9 cellular contexts compared by ENCODE assay signal in genomic region chr12:47740536-47741339, GRCh38. TPM values are rescaled to one million over a fixed set of nuclear protein-coding genes. Genes with fewer than 3 reads are reported as not detected.
DNase-seq lines count a peak whose midpoint lies in the region; ATAC-seq, FAIRE-seq and TF ChIP-seq lines count a peak whose summit lies in the region.
"Had no signal": no experiment of that assay in that cellular context is flagged by ENCODE, and none has a peak within 500 bp of the region (broad histone marks: within the 10 kb centered on the region; RNA-seq: fewer than 3 reads in every experiment).

No MANE protein-coding gene starts in this region.

- TF ChIP-seq CTCF in HepG2 (CRISPR knock-in tag; IDR thresholded peaks at IDR 0.05): peak; percentile 9; the same call in 1 of the 2 replicates
- TF ChIP-seq CTCF in right lobe of liver (IDR thresholded peaks at IDR 0.05): no peak
- no peak for TF ChIP-seq CTCF in endothelial cell of umbilical vein (IDR thresholded peaks at IDR 0.05; ENCODE audit: extremely low read depth in 1 of 2, insufficient read depth in 1 of 2, low read depth in 1 of 2, low read length in 2 of 2)
- no peak for TF ChIP-seq CTCF in uterus (IDR thresholded peaks at IDR 0.05)

- no peak overlapping the region for H3K27ac ChIP-seq in HepG2 (ENCODE audit: extremely low read length, insufficient read depth, low read length)
- H3K27ac ChIP-seq in right lobe of liver: no peak overlapping the region
- H3K27ac ChIP-seq in endothelial cell of umbilical vein (ENCODE audit: insufficient read depth, low read depth, low read length): peak overlapping the region; percentile 20
- H3K27ac ChIP-seq in uterus: peak overlapping the region; percentile 18 to 27

- dilution Hi-C loops in endothelial cell of umbilical vein (cut with MboI; ENCODE audit: extremely low pct_ligation_motif_present, low sequenced_read_pairs): no loop called here

- H3K79me2 ChIP-seq in HepG2 (ENCODE audit: insufficient read depth, low read length) (no peaks in the 10 kb centered on the region), endothelial cell of umbilical vein (ENCODE audit: control insufficient read depth, insufficient read depth, low read length) (no peaks in the 10 kb centered on the region)

- H3K9ac ChIP-seq in HepG2 (ENCODE audit: insufficient read depth, low read depth, low read length): no peak overlapping the region
- H3K9ac ChIP-seq in endothelial cell of umbilical vein (replicated peaks; ENCODE audit: extremely low read depth, insufficient read depth, low read length): no peak overlapping the region

- no peaks in the 10 kb centered on the region for H3K36me3 ChIP-seq in HepG2 (replicated peaks in 1 of 2; ENCODE audit: control insufficient read depth in 1 of 2, insufficient read depth in 2 of 2, low read length in 2 of 2)
- H3K36me3 ChIP-seq in right lobe of liver: no peaks in the 10 kb centered on the region
- peaks cover 0 to 16% of the 10 kb centered on the region in 2 experiments for H3K36me3 ChIP-seq in endothelial cell of umbilical vein (ENCODE audit: control insufficient read depth in 2 of 2, extremely low read depth in 1 of 2, insufficient read depth in 2 of 2, low read length in 2 of 2)
- no peaks in the 10 kb centered on the region for H3K36me3 ChIP-seq in uterus

- TF ChIP-seq POLR2A in HepG2 (IDR thresholded peaks at IDR 0.05; ENCODE audit: insufficient read depth in 1 of 2, low read depth in 2 of 2, low read length in 2 of 2) (no peak), right lobe of liver (IDR thresholded peaks at IDR 0.05) (no peak), endothelial cell of umbilical vein (IDR thresholded peaks at IDR 0.05; ENCODE audit: low read depth, low read length) (no peak), uterus (IDR thresholded peaks at IDR 0.05) (no peak)

- no peaks in the 10 kb centered on the region for H4K20me1 ChIP-seq in HepG2 (ENCODE audit: insufficient read depth, low read length)
- H4K20me1 ChIP-seq in endothelial cell of umbilical vein (replicated peaks; ENCODE audit: control insufficient read depth, extremely low read depth, insufficient read depth, low read length): no peaks in the 10 kb centered on the region

- peaks cover 10 to 38% of the 10 kb centered on the region in 2 experiments for H3K27me3 ChIP-seq in HepG2 (ENCODE audit: control insufficient read depth in 1 of 2, insufficient read depth in 2 of 2, low read length in 2 of 2)
- H3K27me3 ChIP-seq in right lobe of liver: no peaks in the 10 kb centered on the region
- H3K27me3 ChIP-seq in endothelial cell of umbilical vein (ENCODE audit: control insufficient read depth in 2 of 2, insufficient read depth in 2 of 2, low read length in 2 of 2): no peaks in the 10 kb centered on the region
- no peaks in the 10 kb centered on the region for H3K27me3 ChIP-seq in uterus

- in situ Hi-C loops in HepG2 (cut with HindIII; ENCODE audit: extremely low pct_ligation_motif_present, low pct_unique_long_range_greater_than_20kb): loop anchor here (5.0 kb wide), 1 partner anchor 37 kb away; no protein-coding TSS in a partner anchor

- H3K4me3 ChIP-seq in HepG2 (replicated peaks in 1 of 3; ENCODE audit: insufficient read depth in 1 of 3, low read depth in 2 of 3, low read length in 3 of 3) (peak overlapping the region in 1 of 3 experiments; percentile 24; a peak in 1 of 6 replicates), right lobe of liver (no peak overlapping the region), endothelial cell of umbilical vein (replicated peaks in 1 of 3; ENCODE audit: insufficient read depth in 1 of 3, low read depth in 1 of 3, low read length in 3 of 3) (no peak overlapping the region), uterus (no peak overlapping the region)

- TF ChIP-seq RAD21 in HepG2 (CRISPR knock-in tag; IDR thresholded peaks at IDR 0.05): no peak

- intact Hi-C loops in HepG2 (cut with micrococcal nuclease; ENCODE audit: unreplicated experiment) (no loop called here), right lobe of liver (cut with DNase I) (loop anchor here in 1 of 2 donors (5.0 kb wide), 1 partner anchor 37 kb away; no protein-coding TSS in a partner anchor), endothelial cell of umbilical vein (cut with micrococcal nuclease) (no loop called here), uterus (cut with DNase I; ENCODE audit: low total_unique reads) (loop anchor here (10.0 kb wide), 1 partner anchor 94 kb away; no protein-coding TSS in a partner anchor)

- no peaks in the 10 kb centered on the region for H3K9me1 ChIP-seq in endothelial cell of umbilical vein (replicated peaks; ENCODE audit: control insufficient read depth, extremely low read depth, insufficient read depth, low read length)

- TF ChIP-seq EP300 in HepG2 (IDR thresholded peaks at IDR 0.05; ENCODE audit: low read depth in 2 of 2, low read length in 2 of 2) (no peak), HepG2 (CRISPR knock-in tag; IDR thresholded peaks at IDR 0.05; ENCODE audit: borderline replicate concordance) (no peak)

- CTCF ChIA-PET in HepG2 (lab: Yijun Ruan, JAX; ENCODE audit: low intra/inter-chr PET ratio, low total read pairs) (interaction anchor here (2.5 to 3.8 kb wide), 4 partner anchors 19 to 97 kb away, joined by 14 to 37 read pairs (median 18); partner anchors contain the start of gene RAPGEF3), endothelial cell of umbilical vein (lab: Charles Lee) (interaction anchor here (1.0 to 10.4 kb wide), 14 partner anchors 9 to 99 kb away, joined by 3 to 385 read pairs (median 7); partner anchors contain the start of genes ENDOU, RAPGEF3, RPAP3 and SLC48A1), HEK293T (lab: Yijun Ruan, JAX) (interaction anchor here (0.6 to 6.3 kb wide), 11 partner anchors 7 to 98 kb away, joined by 3 to 85 read pairs (median 5); partner anchors contain the start of gene RPAP3)

- H3K9me3 ChIP-seq in HepG2 (ENCODE audit: low read length) (no peaks in the 10 kb centered on the region), right lobe of liver (no peaks in the 10 kb centered on the region), endothelial cell of umbilical vein (replicated peaks; ENCODE audit: control insufficient read depth, insufficient read depth, low read length) (no peaks in the 10 kb centered on the region), uterus (no peaks in the 10 kb centered on the region)

- FAIRE-seq in HepG2 (lab: Jason Lieb, UNC) (no peak), endothelial cell of umbilical vein (lab: Jason Lieb, UNC) (no peak)

- POLR2A ChIA-PET in HepG2 (lab: Yijun Ruan, JAX) (interaction anchor here (1.1 kb wide), 2 partner anchors 35 to 80 kb away, joined by 3 to 6 read pairs; partner anchors contain the start of gene RPAP3), endothelial cell of umbilical vein (lab: Charles Lee) (interaction anchor here (2.5 kb wide), 1 partner anchor 18 kb away, joined by 11 read pairs; the partner anchor contains the start of gene RAPGEF3), HEK293T (lab: Yijun Ruan, JAX) (interaction anchor here (0.9 kb wide), 1 partner anchor 35 kb away, joined by 3 read pairs; the partner anchor contains the start of gene RPAP3)

- ATAC-seq in HepG2: peak; percentile 71
- ATAC-seq in right lobe of liver: no peak
- ATAC-seq in HG03432 (IDR thresholded peaks at IDR 0.05; ENCODE audit: unreplicated experiment): peak; percentile 56
- no peak for ATAC-seq in HG03378 (IDR thresholded peaks at IDR 0.05; ENCODE audit: unreplicated experiment)

- H3K4me2 ChIP-seq in HepG2 (ENCODE audit: low read depth, low read length): peak overlapping the region; percentile 52
- no peak overlapping the region for H3K4me2 ChIP-seq in endothelial cell of umbilical vein (ENCODE audit: insufficient read depth, low read length)

- H2AFZ ChIP-seq in HepG2 (ENCODE audit: low read length) (no peak overlapping the region), endothelial cell of umbilical vein (ENCODE audit: low read depth, low read length) (no peak overlapping the region)

- DNase-seq in HepG2 (ENCODE audit: low spot score) (peak; percentile 9), right lobe of liver (no peak), endothelial cell of umbilical vein (ENCODE audit: low read depth, low spot score) (no peak), uterus (no peak), COLO829 (ENCODE audit: low spot score) (no peak), HEK293T (ENCODE audit: extremely low spot score) (no peak)

- H3K4me1 ChIP-seq in HepG2 (ENCODE audit: insufficient read depth, low read length) (peaks cover 32% of the 10 kb centered on the region), right lobe of liver (peaks cover 0 to 19% (median 8%) of the 10 kb centered on the region in 4 donors), endothelial cell of umbilical vein (ENCODE audit: control insufficient read depth, extremely low read depth, insufficient read depth, low read length) (peaks cover 14% of the 10 kb centered on the region), uterus (peaks cover 9 to 21% of the 10 kb centered on the region in 2 donors)

- BruUV-seq in HepG2 (replicated peaks; lab: Mats Ljungman, UMichigan) (no TSS peak), endothelial cell of umbilical vein (replicated peaks; lab: Mats Ljungman, UMichigan) (no TSS peak)

- 2% methylated on average over 7 of the region's 22 CpGs for WGBS in HepG2 (ENCODE audit: low lambda C conversion rate)
- 41% methylated on average over 2 of the region's 22 CpGs for WGBS in right lobe of liver (ENCODE audit: insufficient coverage, low coverage, low lambda C conversion rate, missing lambda C conversion rate)

RNA-seq across cellular contexts. Expression of gene ENDOU, which starts 15.4 kb away (rescaled TPM):
- not detected in 2 replicates for total RNA-seq in HepG2 (2016; rRNA removed; fragmentation: Illumina TruSeq; extraction: Trizol)
- not detected in 2 replicates for total RNA-seq in HepG2 (2016; cell fraction: cytosol; rRNA removed; fragmentation: Illumina TruSeq; extraction: Trizol; ENCODE audit: low read depth)
- not detected in 2 replicates for total RNA-seq in HepG2 (2016; cell fraction: insoluble cytoplasmic fraction; rRNA removed; fragmentation: Illumina TruSeq; extraction: Trizol)
- not detected in 2 replicates for total RNA-seq in HepG2 (2016; cell fraction: membrane; rRNA removed; fragmentation: Illumina TruSeq; extraction: Trizol)
- not detected in 2 replicates for total RNA-seq in HepG2 (2016; cell fraction: nucleus; rRNA removed; fragmentation: Illumina TruSeq; extraction: Trizol)
- not detected in 2 replicates for polyA plus RNA-seq in HepG2 (2011; rRNA removed)
- polyA plus RNA-seq in HepG2 (2011; cell fraction: cytosol; rRNA removed): not detected in 2 replicates
- not detected in 2 replicates for polyA plus RNA-seq in HepG2 (2011; cell fraction: nucleus; rRNA removed)
- polyA plus RNA-seq in HepG2 (2012): not detected in 2 replicates
- polyA plus RNA-seq in HepG2 (2016; cell fraction: cytosol; fragmentation: Illumina TruSeq; extraction: Trizol; ENCODE audit: low read depth): not detected in 2 replicates
- not detected in 2 replicates for polyA plus RNA-seq in HepG2 (2016; cell fraction: insoluble cytoplasmic fraction; fragmentation: Illumina TruSeq; extraction: Trizol; ENCODE audit: low read depth)
- polyA plus RNA-seq in HepG2 (2016; cell fraction: membrane; fragmentation: Illumina TruSeq; extraction: Trizol; ENCODE audit: low read depth): not detected in 2 replicates
- not detected in 2 replicates for polyA plus RNA-seq in HepG2 (2016; cell fraction: nucleus; fragmentation: Illumina TruSeq; extraction: Trizol; ENCODE audit: insufficient read depth, low read depth)
- polyA minus RNA-seq in HepG2 (2011; rRNA and poly(A)+ RNA removed; ENCODE audit: low replicate concordance): not detected in 2 replicates
- not detected in 2 replicates for polyA minus RNA-seq in HepG2 (2011; cell fraction: cytosol; rRNA and poly(A)+ RNA removed)
- not detected in 2 replicates for polyA minus RNA-seq in HepG2 (2011; cell fraction: nucleus; rRNA and poly(A)+ RNA removed)
- not detected for total RNA-seq in right lobe of liver
- not detected in 2 replicates for total RNA-seq in endothelial cell of umbilical vein
- polyA plus RNA-seq in endothelial cell of umbilical vein: not detected in 2 replicates
- polyA plus RNA-seq in endothelial cell of umbilical vein (2011; cell fraction: cytosol; rRNA removed): 0.04 TPM in 1 of 2 replicates, not detected in the other
- 0.32 and 0.48 TPM in 2 replicates for polyA plus RNA-seq in endothelial cell of umbilical vein (2011; cell fraction: nucleus; rRNA removed)
- 0.07 TPM in 1 of 2 replicates, not detected in the other for polyA plus RNA-seq in endothelial cell of umbilical vein (2012)
- not detected in 2 replicates for polyA minus RNA-seq in endothelial cell of umbilical vein
- not detected for polyA minus RNA-seq in endothelial cell of umbilical vein (2011; cell fraction: cytosol; rRNA and poly(A)+ RNA removed)
- not detected in 2 replicates for polyA minus RNA-seq in endothelial cell of umbilical vein (2011; cell fraction: nucleus; rRNA and poly(A)+ RNA removed)
- under 1 TPM in 2 of 4 donors, not detected in 2; 0.28 to 0.64 TPM for total RNA-seq in uterus
- polyA plus RNA-seq: BJ had no signal

RNA-seq across cellular contexts. Expression of gene RAPGEF3, which starts 17.9 kb away (rescaled TPM):
- 0.07 TPM in 1 of 2 replicates, not detected in the other for total RNA-seq in HepG2 (2016; rRNA removed; fragmentation: Illumina TruSeq; extraction: Trizol)
- total RNA-seq in HepG2 (2016; cell fraction: cytosol; rRNA removed; fragmentation: Illumina TruSeq; extraction: Trizol; ENCODE audit: low read depth): not detected in 2 replicates
- total RNA-seq in HepG2 (2016; cell fraction: insoluble cytoplasmic fraction; rRNA removed; fragmentation: Illumina TruSeq; extraction: Trizol): 0.09 TPM in 1 of 2 replicates, not detected in the other
- 0.03 TPM in 1 of 2 replicates, not detected in the other for total RNA-seq in HepG2 (2016; cell fraction: membrane; rRNA removed; fragmentation: Illumina TruSeq; extraction: Trizol)
- 0.40 TPM in 1 of 2 replicates, not detected in the other for total RNA-seq in HepG2 (2016; cell fraction: nucleus; rRNA removed; fragmentation: Illumina TruSeq; extraction: Trizol)
- polyA plus RNA-seq in HepG2 (2011; rRNA removed): 0.07 and 0.37 TPM in 2 replicates
- polyA plus RNA-seq in HepG2 (2011; cell fraction: cytosol; rRNA removed): 0.05 and 0.13 TPM in 2 replicates
- polyA plus RNA-seq in HepG2 (2011; cell fraction: nucleus; rRNA removed): 0.56 and 0.95 TPM in 2 replicates
- polyA plus RNA-seq in HepG2 (2012): 0.11 and 0.16 TPM in 2 replicates
- not detected in 2 replicates for polyA plus RNA-seq in HepG2 (2016; cell fraction: cytosol; fragmentation: Illumina TruSeq; extraction: Trizol; ENCODE audit: low read depth)
- 0.17 TPM in 1 of 2 replicates, not detected in the other for polyA plus RNA-seq in HepG2 (2016; cell fraction: insoluble cytoplasmic fraction; fragmentation: Illumina TruSeq; extraction: Trizol; ENCODE audit: low read depth)
- polyA plus RNA-seq in HepG2 (2016; cell fraction: membrane; fragmentation: Illumina TruSeq; extraction: Trizol; ENCODE audit: low read depth): not detected in 2 replicates
- 0.63 TPM in 1 of 2 replicates, not detected in the other for polyA plus RNA-seq in HepG2 (2016; cell fraction: nucleus; fragmentation: Illumina TruSeq; extraction: Trizol; ENCODE audit: insufficient read depth, low read depth)
- 0.28 and 2.0 TPM in 2 replicates for polyA minus RNA-seq in HepG2 (2011; rRNA and poly(A)+ RNA removed; ENCODE audit: low replicate concordance)
- not detected in 2 replicates for polyA minus RNA-seq in HepG2 (2011; cell fraction: cytosol; rRNA and poly(A)+ RNA removed)
- 0.13 and 1.1 TPM in 2 replicates for polyA minus RNA-seq in HepG2 (2011; cell fraction: nucleus; rRNA and poly(A)+ RNA removed)
- total RNA-seq in right lobe of liver: 1 to 10 TPM in 5 of 6 experiments, under 1 TPM in 1; 0.81 to 4.6 (median 2.6) TPM
- total RNA-seq in endothelial cell of umbilical vein: 53.6 and 55.1 TPM in 2 replicates
- polyA plus RNA-seq in endothelial cell of umbilical vein: 30.8 and 34.5 TPM in 2 replicates
- 14.4 and 18.3 TPM in 2 replicates for polyA plus RNA-seq in endothelial cell of umbilical vein (2011; cell fraction: cytosol; rRNA removed)
- 171 and 207 TPM in 2 replicates for polyA plus RNA-seq in endothelial cell of umbilical vein (2011; cell fraction: nucleus; rRNA removed)
- 29.7 and 38.7 TPM in 2 replicates for polyA plus RNA-seq in endothelial cell of umbilical vein (2012)
- polyA minus RNA-seq in endothelial cell of umbilical vein: 34.0 and 42.1 TPM in 2 replicates
- 3.3 TPM for polyA minus RNA-seq in endothelial cell of umbilical vein (2011; cell fraction: cytosol; rRNA and poly(A)+ RNA removed)
- 57.3 and 65.6 TPM in 2 replicates for polyA minus RNA-seq in endothelial cell of umbilical vein (2011; cell fraction: nucleus; rRNA and poly(A)+ RNA removed)
- 100 to 1,000 TPM in 1 of 4 donors, 10 to 100 TPM in 3; 13.5 to 105 (median 48.7) TPM for total RNA-seq in uterus

RNA-seq across cellular contexts. Expression of gene SLC48A1, which starts 32.3 kb away (rescaled TPM):
- total RNA-seq in HepG2 (2016; rRNA removed; fragmentation: Illumina TruSeq; extraction: Trizol) (2.6 and 3.7 TPM in 2 replicates), right lobe of liver (10 to 100 TPM; 12.4 to 20.4 (median 18.0) TPM), endothelial cell of umbilical vein (17.9 and 20.3 TPM in 2 replicates), uterus (10 to 100 TPM in 3 of 4 donors, 1 to 10 TPM in 1; 1.3 to 50.5 (median 15.4) TPM)
- total RNA-seq in HepG2 (2016; cell fraction: cytosol; rRNA removed; fragmentation: Illumina TruSeq; extraction: Trizol; ENCODE audit: low read depth): 2.3 and 3.1 TPM in 2 replicates
- 2.3 and 3.4 TPM in 2 replicates for total RNA-seq in HepG2 (2016; cell fraction: insoluble cytoplasmic fraction; rRNA removed; fragmentation: Illumina TruSeq; extraction: Trizol)
- 5.0 and 6.3 TPM in 2 replicates for total RNA-seq in HepG2 (2016; cell fraction: membrane; rRNA removed; fragmentation: Illumina TruSeq; extraction: Trizol)
- total RNA-seq in HepG2 (2016; cell fraction: nucleus; rRNA removed; fragmentation: Illumina TruSeq; extraction: Trizol): 2.5 and 2.6 TPM in 2 replicates
- polyA plus RNA-seq in HepG2 (2011; rRNA removed) (2.2 and 3.1 TPM in 2 replicates), endothelial cell of umbilical vein (17.3 and 19.8 TPM in 2 replicates)
- polyA plus RNA-seq in HepG2 (2011; cell fraction: cytosol; rRNA removed): 2.4 and 2.6 TPM in 2 replicates
- polyA plus RNA-seq in HepG2 (2011; cell fraction: nucleus; rRNA removed): 3.1 and 4.1 TPM in 2 replicates
- 2.1 and 3.5 TPM in 2 replicates for polyA plus RNA-seq in HepG2 (2012)
- 3.8 and 3.9 TPM in 2 replicates for polyA plus RNA-seq in HepG2 (2016; cell fraction: cytosol; fragmentation: Illumina TruSeq; extraction: Trizol; ENCODE audit: low read depth)
- polyA plus RNA-seq in HepG2 (2016; cell fraction: insoluble cytoplasmic fraction; fragmentation: Illumina TruSeq; extraction: Trizol; ENCODE audit: low read depth): 2.6 and 3.2 TPM in 2 replicates
- polyA plus RNA-seq in HepG2 (2016; cell fraction: membrane; fragmentation: Illumina TruSeq; extraction: Trizol; ENCODE audit: low read depth): 6.3 and 6.9 TPM in 2 replicates
- polyA plus RNA-seq in HepG2 (2016; cell fraction: nucleus; fragmentation: Illumina TruSeq; extraction: Trizol; ENCODE audit: insufficient read depth, low read depth): 5.6 and 6.3 TPM in 2 replicates
- polyA minus RNA-seq in HepG2 (2011; rRNA and poly(A)+ RNA removed; ENCODE audit: low replicate concordance): 5.7 and 45.5 TPM in 2 replicates
- polyA minus RNA-seq in HepG2 (2011; cell fraction: cytosol; rRNA and poly(A)+ RNA removed): 1.5 and 2.1 TPM in 2 replicates
- polyA minus RNA-seq in HepG2 (2011; cell fraction: nucleus; rRNA and poly(A)+ RNA removed): 1.7 and 2.8 TPM in 2 replicates
- 13.0 and 14.1 TPM in 2 replicates for polyA plus RNA-seq in endothelial cell of umbilical vein (2011; cell fraction: cytosol; rRNA removed)
- polyA plus RNA-seq in endothelial cell of umbilical vein (2011; cell fraction: nucleus; rRNA removed): 21.7 and 24.5 TPM in 2 replicates
- polyA plus RNA-seq in endothelial cell of umbilical vein (2012): 14.7 and 19.3 TPM in 2 replicates
- 14.9 and 20.7 TPM in 2 replicates for polyA minus RNA-seq in endothelial cell of umbilical vein
- polyA minus RNA-seq in endothelial cell of umbilical vein (2011; cell fraction: cytosol; rRNA and poly(A)+ RNA removed): 18.2 TPM
- polyA minus RNA-seq in endothelial cell of umbilical vein (2011; cell fraction: nucleus; rRNA and poly(A)+ RNA removed): 7.0 and 7.5 TPM in 2 replicates

RNA-seq across cellular contexts. Expression of gene RPAP3, which starts 34.9 kb away (rescaled TPM):
- total RNA-seq in HepG2 (2016; rRNA removed; fragmentation: Illumina TruSeq; extraction: Trizol): 32.8 and 54.2 TPM in 2 replicates
- 1.8 and 2.4 TPM in 2 replicates for total RNA-seq in HepG2 (2016; cell fraction: cytosol; rRNA removed; fragmentation: Illumina TruSeq; extraction: Trizol; ENCODE audit: low read depth)
- 32.6 and 56.0 TPM in 2 replicates for total RNA-seq in HepG2 (2016; cell fraction: insoluble cytoplasmic fraction; rRNA removed; fragmentation: Illumina TruSeq; extraction: Trizol)
- 6.0 and 7.0 TPM in 2 replicates for total RNA-seq in HepG2 (2016; cell fraction: membrane; rRNA removed; fragmentation: Illumina TruSeq; extraction: Trizol)
- total RNA-seq in HepG2 (2016; cell fraction: nucleus; rRNA removed; fragmentation: Illumina TruSeq; extraction: Trizol): 20.5 and 22.8 TPM in 2 replicates
- 6.0 and 8.8 TPM in 2 replicates for polyA plus RNA-seq in HepG2 (2011; rRNA removed)
- 2.6 and 4.0 TPM in 2 replicates for polyA plus RNA-seq in HepG2 (2011; cell fraction: cytosol; rRNA removed)
- polyA plus RNA-seq in HepG2 (2011; cell fraction: nucleus; rRNA removed): 2.1 and 4.0 TPM in 2 replicates
- polyA plus RNA-seq in HepG2 (2012): 12.7 and 13.8 TPM in 2 replicates
- polyA plus RNA-seq in HepG2 (2016; cell fraction: cytosol; fragmentation: Illumina TruSeq; extraction: Trizol; ENCODE audit: low read depth): 1.9 and 2.4 TPM in 2 replicates
- 54.9 and 56.4 TPM in 2 replicates for polyA plus RNA-seq in HepG2 (2016; cell fraction: insoluble cytoplasmic fraction; fragmentation: Illumina TruSeq; extraction: Trizol; ENCODE audit: low read depth)
- 4.1 and 4.9 TPM in 2 replicates for polyA plus RNA-seq in HepG2 (2016; cell fraction: membrane; fragmentation: Illumina TruSeq; extraction: Trizol; ENCODE audit: low read depth)
- polyA plus RNA-seq in HepG2 (2016; cell fraction: nucleus; fragmentation: Illumina TruSeq; extraction: Trizol; ENCODE audit: insufficient read depth, low read depth): 28.1 and 29.6 TPM in 2 replicates
- polyA minus RNA-seq in HepG2 (2011; rRNA and poly(A)+ RNA removed; ENCODE audit: low replicate concordance): 1.6 and 3.1 TPM in 2 replicates
- polyA minus RNA-seq in HepG2 (2011; cell fraction: cytosol; rRNA and poly(A)+ RNA removed): 6.3 and 6.5 TPM in 2 replicates
- polyA minus RNA-seq in HepG2 (2011; cell fraction: nucleus; rRNA and poly(A)+ RNA removed): 25.4 and 29.5 TPM in 2 replicates
- total RNA-seq in right lobe of liver: 10 to 100 TPM in 3 of 6 experiments, 1 to 10 TPM in 3; 6.9 to 13.2 (median 10.4) TPM
- 29.8 and 32.5 TPM in 2 replicates for total RNA-seq in endothelial cell of umbilical vein
- polyA plus RNA-seq in endothelial cell of umbilical vein: 2.0 and 3.9 TPM in 2 replicates
- polyA plus RNA-seq in endothelial cell of umbilical vein (2011; cell fraction: cytosol; rRNA removed): 10.4 and 11.0 TPM in 2 replicates
- 9.6 and 14.9 TPM in 2 replicates for polyA plus RNA-seq in endothelial cell of umbilical vein (2011; cell fraction: nucleus; rRNA removed)
- 21.7 and 31.8 TPM in 2 replicates for polyA plus RNA-seq in endothelial cell of umbilical vein (2012)
- polyA minus RNA-seq in endothelial cell of umbilical vein: 2.0 and 4.5 TPM in 2 replicates
- 12.3 TPM for polyA minus RNA-seq in endothelial cell of umbilical vein (2011; cell fraction: cytosol; rRNA and poly(A)+ RNA removed)
- polyA minus RNA-seq in endothelial cell of umbilical vein (2011; cell fraction: nucleus; rRNA and poly(A)+ RNA removed): 10.7 and 12.8 TPM in 2 replicates
- total RNA-seq in uterus: 10 to 100 TPM; 16.8 to 33.6 (median 22.2) TPM

Comparison
In these comparisons a context has a peak if more than half of its experiments do, and no peak if none do; other contexts are left out.
1. ATAC-seq: peak in HepG2 (single experiment) and HG03432 (single experiment); none in right lobe of liver (0 of 4) and HG03378 (single experiment).
2. H3K27ac ChIP-seq: peak in endothelial cell of umbilical vein (single experiment) and uterus (2 of 2); none in HepG2 (single experiment) and right lobe of liver (0 of 3).